Comparison of ENCODE assay signal across 22 cellular contexts in genomic region chr5:75242067-75242466, GRCh38.
"Had no signal": no experiment of that assay in that cellular context is flagged by ENCODE, and none has a peak within 500 bp of the region (broad histone marks: within the 10 kb centered on the region; RNA-seq: fewer than 3 reads in every experiment).

No MANE protein-coding gene starts in this region.

- H3K36me3 Mint-ChIP-seq: activated naive CD4-positive, alpha-beta T cell treated with anti-CD3 and anti-CD28 coated beads, Interleukin-2, amount 50 U/mL, for 24 hours; naive thymus-derived CD8-positive, alpha-beta T cell; neural progenitor cell; T-cell had no signal

- H3K27ac ChIP-seq: brain microvascular endothelial cell, colonic mucosa, dorsolateral prefrontal cortex, gastroesophageal sphincter, neural progenitor cell, sigmoid colon, thoracic aorta had no signal

- H2AFZ ChIP-seq: neural progenitor cell had no signal

- H3K4me1 Mint-ChIP-seq: central memory CD8-positive, alpha-beta T cell had no signal

- H3K36me3 ChIP-seq: brain microvascular endothelial cell, colonic mucosa, gastroesophageal sphincter, neural progenitor cell, sigmoid colon, thoracic aorta had no signal

- H3K4me2 ChIP-seq: neural progenitor cell had no signal

- H3K27me3 Mint-ChIP-seq: activated naive CD4-positive, alpha-beta T cell treated with anti-CD3 and anti-CD28 coated beads, Interleukin-2, amount 50 U/mL, for 24 hours; central memory CD8-positive, alpha-beta T cell; naive thymus-derived CD8-positive, alpha-beta T cell; progenitor cell of endocrine pancreas; T-cell had no signal

- DNase-seq: activated gamma-delta T cell treated with Interleukin-2 at 50 U/mL for 16 hours; activated T-cell treated with anti-CD3 and anti-CD28 coated beads, Interleukin-2, amount 50 U/mL, for 1 hour; aorta; brain microvascular endothelial cell; colonic mucosa; dorsolateral prefrontal cortex; head of caudate nucleus; hypothalamus; left cardiac atrium; naive thymus-derived CD8-positive, alpha-beta T cell; retina; sigmoid colon; stimulated activated CD4-positive, alpha-beta T cell treated with anti-CD3 and anti-CD28 coated beads, Interleukin-4, amount 100 ng/mL, for 1 hour; stimulated activated naive CD4-positive, alpha-beta T cell treated with Interleukin-2 at 50 U/mL for 16 hours; T-cell had no signal

- H3K9me3 Mint-ChIP-seq: activated naive CD4-positive, alpha-beta T cell treated with anti-CD3 and anti-CD28 coated beads, Interleukin-2, amount 50 U/mL, for 24 hours; central memory CD8-positive, alpha-beta T cell; naive thymus-derived CD8-positive, alpha-beta T cell; neural progenitor cell; T-cell; T-helper 2 cell treated with Interferon-gamma antibody and Interleukin-4, amounts not matched to agents 5 μg/mL and 100 μg/mL, for 36 hours had no signal

- H3K27me3 ChIP-seq: brain microvascular endothelial cell, colonic mucosa, dorsolateral prefrontal cortex, gastroesophageal sphincter, neural progenitor cell, sigmoid colon had no signal

- H3K9me3 ChIP-seq: colonic mucosa, gastroesophageal sphincter, sigmoid colon, thoracic aorta had no signal

- ATAC-seq: gastroesophageal sphincter; left cardiac atrium; naive thymus-derived CD8-positive, alpha-beta T cell; T-cell had no signal

- H3K4me3 Mint-ChIP-seq: activated naive CD4-positive, alpha-beta T cell treated with anti-CD3 and anti-CD28 coated beads, Interleukin-2, amount 50 U/mL, for 24 hours; central memory CD8-positive, alpha-beta T cell; naive thymus-derived CD8-positive, alpha-beta T cell; neural progenitor cell; T-cell; T-helper 2 cell treated with Interferon-gamma antibody and Interleukin-4, amounts not matched to agents 5 μg/mL and 100 μg/mL, for 36 hours had no signal

- H3K9ac ChIP-seq: neural progenitor cell had no signal

- H3K27ac Mint-ChIP-seq: activated naive CD4-positive, alpha-beta T cell treated with anti-CD3 and anti-CD28 coated beads, Interleukin-2, amount 50 U/mL, for 24 hours; naive thymus-derived CD8-positive, alpha-beta T cell; neural progenitor cell; progenitor cell of endocrine pancreas; T-cell; T-helper 2 cell treated with Interferon-gamma antibody and Interleukin-4, amounts not matched to agents 5 μg/mL and 100 μg/mL, for 36 hours had no signal

- H3K4me3 ChIP-seq: colonic mucosa, dorsolateral prefrontal cortex, gastroesophageal sphincter, neural progenitor cell, sigmoid colon, thoracic aorta had no signal

- H3K4me1 ChIP-seq: colonic mucosa, neural progenitor cell had no signal
